ENCODE assay signal across 9 cellular contexts in the genomic region with DNA sequence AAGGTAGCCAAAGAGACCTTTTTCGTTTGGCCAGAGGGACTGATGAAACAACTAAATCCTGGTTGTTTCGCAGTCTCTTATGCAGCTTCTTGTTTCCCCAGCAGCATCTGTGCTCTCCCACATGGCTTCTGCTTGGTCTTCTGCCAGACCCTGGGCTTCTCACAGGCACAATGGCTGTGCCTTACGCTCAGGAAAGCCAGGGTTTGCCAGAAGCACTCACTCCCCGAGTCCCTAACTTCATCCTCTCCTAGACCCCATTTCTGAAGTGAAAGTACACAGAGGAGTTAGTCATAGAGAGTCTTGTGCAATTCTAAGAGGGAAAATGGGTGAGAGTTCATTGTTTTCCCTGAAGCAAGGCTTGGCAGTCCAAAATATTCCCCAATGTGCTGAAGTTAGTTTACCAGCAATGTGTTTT.
DNase-seq lines count a peak whose midpoint lies in the region; ATAC-seq and TF ChIP-seq lines count a peak whose summit lies in the region.
"Had no signal": no experiment of that assay in that cellular context is flagged by ENCODE, and none has a peak within 500 bp of the region (broad histone marks: within the 10 kb centered on the region; RNA-seq: fewer than 3 reads in every experiment).

No MANE protein-coding gene starts in this region.

- H3K4me3 ChIP-seq in IMR-90 (ENCODE audit: insufficient read depth, low read depth, low read length), result peak overlapping the region; percentile 21; the same call in 1 of the 2 replicates
- H3K4me3 ChIP-seq in liver (ENCODE audit: low read depth in 1 of 3, low read length in 3 of 3), result no peak overlapping the region

- no peak overlapping the region for H3K4ac ChIP-seq in IMR-90 (ENCODE audit: low read depth, low read length)

- H4K91ac ChIP-seq in IMR-90 (ENCODE audit: insufficient read depth, low read depth, low read length), result peak overlapping the region; percentile 10; the same call in 1 of the 2 replicates

- H3K9me3 Mint-ChIP-seq in MCF 10A (ENCODE audit: unreplicated experiment), result no peaks in the 10 kb centered on the region

- peak; percentile 69 for DNase-seq in IMR-90
- peak; percentile 78 for DNase-seq in MCF 10A (ENCODE audit: unreplicated experiment)
- peak; percentile 52 for DNase-seq in superior temporal gyrus (ENCODE audit: extremely low spot score)
- DNase-seq in activated CD8-positive, alpha-beta memory T cell treated with anti-CD3 and anti-CD28 coated beads for 24 hours, result no peak
- DNase-seq in effector CD4-positive, alpha-beta T cell, result no peak
- no peak for DNase-seq in NCI-H1092 treated with DMSO at 0.1 percent for 48 hours (lab: John Stamatoyannopoulos, UW)
- no peak for DNase-seq in activated naive CD4-positive, alpha-beta T cell (lab: John Stamatoyannopoulos, UW)
- DNase-seq: stimulated activated CD4-positive, alpha-beta T cell treated with anti-CD3 and anti-CD28 coated beads, Interleukin-4, amount 100 ng/mL, for 4 hours had no signal

- peak overlapping the region; percentile 91 for H4K5ac ChIP-seq in IMR-90 (ENCODE audit: low read depth, low read length)

- peak overlapping the region; percentile 87 for H3K4me2 ChIP-seq in IMR-90 (ENCODE audit: low read depth, low read length)

- dilution Hi-C loops in IMR-90 (cut with HindIII; ENCODE audit: low sequenced_read_pairs, unreplicated experiment), result no loop called here

- peak overlapping the region; percentile 71; the same call in 1 of the 2 replicates for H3K27ac ChIP-seq in IMR-90 (ENCODE audit: insufficient read depth, low read length)
- peak overlapping the region; percentile 49 to 63 for H3K27ac ChIP-seq in liver (ENCODE audit: low read depth in 1 of 2, low read length in 2 of 2)

- no peaks in the 10 kb centered on the region for H3K27me3 Mint-ChIP-seq in MCF 10A (ENCODE audit: insufficient read depth, unreplicated experiment)

- peak; percentile 83 for ATAC-seq in IMR-90 (ENCODE audit: low read depth)

- peaks cover 9% of the 10 kb centered on the region for H3K4me1 ChIP-seq in IMR-90 (ENCODE audit: control insufficient read depth, insufficient read depth, low read length)
- peaks cover 0 to 6% (median 2%) of the 10 kb centered on the region in 4 donors for H3K4me1 ChIP-seq in liver (ENCODE audit: control insufficient read depth in 4 of 4, insufficient read depth in 4 of 4, low read length in 3 of 4)

- H3K27ac Mint-ChIP-seq in MCF 10A (ENCODE audit: low read depth, unreplicated experiment), result peak overlapping the region; percentile 36

- H2AK9ac ChIP-seq in IMR-90 (replicated peaks; ENCODE audit: low read depth, low read length, poor library complexity), result no peak overlapping the region

- peaks cover 4% of the 10 kb centered on the region for H3K27me3 ChIP-seq in IMR-90 (ENCODE audit: control insufficient read depth, insufficient read depth, low read length)
- H3K27me3 ChIP-seq in liver (ENCODE audit: control insufficient read depth in 4 of 4, insufficient read depth in 4 of 4, low read length in 3 of 4), result no peaks in the 10 kb centered on the region

- H3K9me1 ChIP-seq in IMR-90 (ENCODE audit: insufficient read depth, low read length), result peaks cover 7% of the 10 kb centered on the region

- peak overlapping the region; percentile 11 to 26; a peak in 3 of 4 replicates for H4K8ac ChIP-seq in IMR-90 (ENCODE audit: low read depth in 2 of 2, low read length in 2 of 2)

- H3K36me3 Mint-ChIP-seq in MCF 10A (ENCODE audit: insufficient read depth, unreplicated experiment), result no peaks in the 10 kb centered on the region

- peak overlapping the region; percentile 70 for H2AFZ ChIP-seq in IMR-90 (replicated peaks; ENCODE audit: low read length, poor library complexity)

- in situ Hi-C loops in IMR-90 (cut with MboI; ENCODE audit: low sequenced_read_pairs), result no loop called here

- peak overlapping the region; percentile 12; the same call in 1 of the 2 replicates for H3K14ac ChIP-seq in IMR-90 (replicated peaks; ENCODE audit: low read depth, low read length)

- intact Hi-C loops in IMR-90 (cut with micrococcal nuclease), result loop anchor here (10.0 kb wide), 1 partner anchor 200 kb away; no protein-coding TSS in a partner anchor
- intact Hi-C loops in MCF 10A (cut with micrococcal nuclease), result no loop called here

- H3K36me3 ChIP-seq in IMR-90 (ENCODE audit: control insufficient read depth, insufficient read depth, low read length) (no peaks in the 10 kb centered on the region), liver (ENCODE audit: control insufficient read depth in 4 of 4, insufficient read depth in 3 of 4, low read depth in 1 of 4, low read length in 3 of 4) (no peaks in the 10 kb centered on the region)

- no peak overlapping the region for H3K56ac ChIP-seq in IMR-90 (ENCODE audit: extremely low read depth, insufficient read depth, low read length)

- H3K9ac ChIP-seq in IMR-90 (ENCODE audit: low read depth, low read length) (no peak overlapping the region), liver (ENCODE audit: low read depth in 1 of 2, low read length in 2 of 2) (no peak overlapping the region)

- no peak overlapping the region for H3K23ac ChIP-seq in IMR-90 (ENCODE audit: low read depth, low read length)

- no peaks in the 10 kb centered on the region for H3K4me1 Mint-ChIP-seq in MCF 10A (ENCODE audit: insufficient read depth, unreplicated experiment)

- H2BK20ac ChIP-seq in IMR-90 (ENCODE audit: low read depth, low read length), result no peak overlapping the region

- no peaks in the 10 kb centered on the region for H3K9me3 ChIP-seq in IMR-90 (ENCODE audit: control insufficient read depth, insufficient read depth, low read length)
- H3K9me3 ChIP-seq in liver (ENCODE audit: control insufficient read depth in 4 of 4, low read length in 3 of 4), result no peaks in the 10 kb centered on the region

- 60% methylated on average over 2 of the region's 4 CpGs; no CpG with 5 or more reads in 1 of the 2 experiments for WGBS in IMR-90 (ENCODE audit: extremely low coverage in 2 of 2, insufficient read length in 1 of 2), 2 experiments
- 42% methylated on average over 4 of the region's 4 CpGs for WGBS in liver

- POLR2A ChIA-PET in IMR-90 (lab: Charles Lee; ENCODE audit: unreplicated experiment) (no interaction called here), MCF 10A (lab: Yijun Ruan, JAX) (no interaction called here)

- H3K18ac ChIP-seq in IMR-90 (ENCODE audit: low read depth, low read length), result peak overlapping the region; percentile 74

- TF ChIP-seq CTCF in IMR-90 (conservative IDR thresholded peaks at IDR 0.05; ENCODE audit: low read depth, low read length) (no peak), MCF 10A (IDR thresholded peaks at IDR 0.05; ENCODE audit: unreplicated experiment) (no peak), liver (IDR thresholded peaks at IDR 0.05; ENCODE audit: low read depth, low read length, missing input control) (no peak)

- H4K20me1 ChIP-seq in IMR-90 (ENCODE audit: insufficient read depth, low read length), result no peaks in the 10 kb centered on the region

- TF ChIP-seq POLR2A in IMR-90 (IDR thresholded peaks at IDR 0.05; ENCODE audit: low read depth, low read length), result no peak

- no peak overlapping the region for H2BK5ac ChIP-seq in IMR-90 (ENCODE audit: low read depth, low read length, poor library complexity, severe bottlenecking)

- CTCF ChIA-PET in IMR-90 (lab: Yijun Ruan, JAX) (no interaction called here), MCF 10A (lab: Yijun Ruan, JAX) (interaction anchor here (0.6 kb wide), 1 partner anchor 827 kb away, joined by 3 read pairs; no protein-coding TSS in a partner anchor)

- H3K79me1 ChIP-seq in IMR-90 (ENCODE audit: low read depth in 1 of 2, low read length in 2 of 2), result no peaks in the 10 kb centered on the region

- H2AK5ac ChIP-seq in IMR-90 (ENCODE audit: low read depth, low read length), result no peak overlapping the region

- no TSS peak for BruUV-seq in IMR-90 (replicated peaks; lab: Mats Ljungman, UMichigan)
- no TSS peak for BruUV-seq in MCF 10A (replicated peaks; lab: Mats Ljungman, UMichigan)

- H3K4me3 Mint-ChIP-seq in MCF 10A (ENCODE audit: unreplicated experiment), result no peak overlapping the region

- TF ChIP-seq RAD21 in IMR-90 (IDR thresholded peaks at IDR 0.05; ENCODE audit: low read length), result no peak
- TF ChIP-seq RAD21 in liver (IDR thresholded peaks at IDR 0.05), result peak; percentile 47

- H2BK15ac ChIP-seq in IMR-90 (ENCODE audit: low read depth, low read length), result no peak overlapping the region

- H2BK120ac ChIP-seq in IMR-90 (ENCODE audit: low read depth, low read length), result no peak overlapping the region

TF ChIP-seq in IMR-90, 13 proteins besides CTCF, POLR2A, EP300 and RAD21:
- TF ChIP-seq CEBPB (IDR thresholded peaks at IDR 0.05; ENCODE audit: low read depth, low read length) (peak; percentile 89), USF2 (IDR thresholded peaks at IDR 0.05; ENCODE audit: low read depth, low read length) (no peak), FOS (IDR thresholded peaks at IDR 0.05; ENCODE audit: low read depth, low read length) (peak; percentile 22; the same call in 1 of the 2 replicates)

TF ChIP-seq in liver, 16 proteins besides CTCF, POLR2A, EP300 and RAD21 (continues in another document):
- TF ChIP-seq YY1 (IDR thresholded peaks at IDR 0.05), result peak; percentile 87
- peak; percentile 94 for TF ChIP-seq REST (IDR thresholded peaks at IDR 0.05)
- peak; percentile 88 for TF ChIP-seq FOXA2 (IDR thresholded peaks at IDR 0.05)
- TF ChIP-seq, protein P1, sequence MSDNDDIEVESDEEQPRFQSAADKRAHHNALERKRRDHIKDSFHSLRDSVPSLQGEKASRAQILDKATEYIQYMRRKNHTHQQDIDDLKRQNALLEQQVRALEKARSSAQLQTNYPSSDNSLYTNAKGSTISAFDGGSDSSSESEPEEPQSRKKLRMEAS (IDR thresholded peaks at IDR 0.05), result peak; percentile 70

Comparison
In these comparisons a context has a peak if more than half of its experiments do, and no peak if none do; other contexts are left out.
1. DNase-seq: peak in IMR-90 (single experiment), MCF 10A (single experiment) and superior temporal gyrus (single experiment); none in activated CD8-positive, alpha-beta memory T cell treated with anti-CD3 and anti-CD28 coated beads for 24 hours (single experiment), effector CD4-positive, alpha-beta T cell (single experiment), NCI-H1092 treated with DMSO at 0.1 percent for 48 hours (single experiment) and activated naive CD4-positive, alpha-beta T cell (0 of 4).